In genomic region chr1:202189012-202189790, GRCh38 we compare ENCODE assay signal across 1 cellular context.
A peak's percentile ranks its signal among the peaks of the same experiment; 100 is the strongest.
TF ChIP-seq lines count a peak whose summit lies in the region.

No MANE protein-coding gene starts in this region.

TF ChIP-seq in HepG2, 621 proteins besides CTCF, POLR2A, EP300 and RAD21 (continued from another document and continues in another):
- TF ChIP-seq, protein P1, sequence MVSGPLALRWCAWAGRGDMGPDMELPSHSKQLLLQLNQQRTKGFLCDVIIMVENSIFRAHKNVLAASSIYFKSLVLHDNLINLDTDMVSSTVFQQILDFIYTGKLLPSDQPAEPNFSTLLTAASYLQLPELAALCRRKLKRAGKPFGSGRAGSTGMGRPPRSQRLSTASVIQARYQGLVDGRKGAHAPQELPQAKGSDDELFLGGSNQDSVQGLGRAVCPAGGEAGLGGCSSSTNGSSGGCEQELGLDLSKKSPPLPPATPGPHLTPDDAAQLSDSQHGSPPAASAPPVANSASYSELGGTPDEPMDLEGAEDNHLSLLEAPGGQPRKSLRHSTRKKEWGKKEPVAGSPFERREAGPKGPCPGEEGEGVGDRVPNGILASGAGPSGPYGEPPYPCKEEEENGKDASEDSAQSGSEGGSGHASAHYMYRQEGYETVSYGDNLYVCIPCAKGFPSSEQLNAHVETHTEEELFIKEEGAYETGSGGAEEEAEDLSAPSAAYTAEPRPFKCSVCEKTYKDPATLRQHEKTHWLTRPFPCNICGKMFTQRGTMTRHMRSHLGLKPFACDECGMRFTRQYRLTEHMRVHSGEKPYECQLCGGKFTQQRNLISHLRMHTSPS (CRISPR knock-in tag; IDR thresholded peaks at IDR 0.05; ENCODE audit: low read depth) = no peak
- TF ChIP-seq, protein P2, sequence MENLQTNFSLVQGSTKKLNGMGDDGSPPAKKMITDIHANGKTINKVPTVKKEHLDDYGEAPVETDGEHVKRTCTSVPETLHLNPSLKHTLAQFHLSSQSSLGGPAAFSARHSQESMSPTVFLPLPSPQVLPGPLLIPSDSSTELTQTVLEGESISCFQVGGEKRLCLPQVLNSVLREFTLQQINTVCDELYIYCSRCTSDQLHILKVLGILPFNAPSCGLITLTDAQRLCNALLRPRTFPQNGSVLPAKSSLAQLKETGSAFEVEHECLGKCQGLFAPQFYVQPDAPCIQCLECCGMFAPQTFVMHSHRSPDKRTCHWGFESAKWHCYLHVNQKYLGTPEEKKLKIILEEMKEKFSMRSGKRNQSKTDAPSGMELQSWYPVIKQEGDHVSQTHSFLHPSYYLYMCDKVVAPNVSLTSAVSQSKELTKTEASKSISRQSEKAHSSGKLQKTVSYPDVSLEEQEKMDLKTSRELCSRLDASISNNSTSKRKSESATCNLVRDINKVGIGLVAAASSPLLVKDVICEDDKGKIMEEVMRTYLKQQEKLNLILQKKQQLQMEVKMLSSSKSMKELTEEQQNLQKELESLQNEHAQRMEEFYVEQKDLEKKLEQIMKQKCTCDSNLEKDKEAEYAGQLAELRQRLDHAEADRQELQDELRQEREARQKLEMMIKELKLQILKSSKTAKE (CRISPR knock-in tag; IDR thresholded peaks at IDR 0.05; ENCODE audit: borderline replicate concordance) = no peak
- TF ChIP-seq, protein P3, sequence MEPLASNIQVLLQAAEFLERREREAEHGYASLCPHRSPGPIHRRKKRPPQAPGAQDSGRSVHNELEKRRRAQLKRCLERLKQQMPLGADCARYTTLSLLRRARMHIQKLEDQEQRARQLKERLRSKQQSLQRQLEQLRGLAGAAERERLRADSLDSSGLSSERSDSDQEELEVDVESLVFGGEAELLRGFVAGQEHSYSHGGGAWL (CRISPR knock-in tag; IDR thresholded peaks at IDR 0.05) = no peak; the same call in 1 of the 2 replicates
- no peak for TF ChIP-seq PCBP2 (optimal IDR thresholded peaks at IDR 0.05; ENCODE audit: low read depth, low read length, poor library complexity, severe bottlenecking)
- no peak for TF ChIP-seq ZNF430 (CRISPR knock-in tag; IDR thresholded peaks at IDR 0.05)
- TF ChIP-seq PHF5A (CRISPR knock-in tag; IDR thresholded peaks at IDR 0.05; ENCODE audit: low read depth, unreplicated experiment) = no peak
- TF ChIP-seq JDP2 (CRISPR knock-in tag; IDR thresholded peaks at IDR 0.05; ENCODE audit: borderline replicate concordance) = no peak
- peak; percentile 23; the same call in 1 of the 2 replicates for TF ChIP-seq RXRB (CRISPR knock-in tag; IDR thresholded peaks at IDR 0.05; ENCODE audit: borderline replicate concordance)
- TF ChIP-seq, protein P4, sequence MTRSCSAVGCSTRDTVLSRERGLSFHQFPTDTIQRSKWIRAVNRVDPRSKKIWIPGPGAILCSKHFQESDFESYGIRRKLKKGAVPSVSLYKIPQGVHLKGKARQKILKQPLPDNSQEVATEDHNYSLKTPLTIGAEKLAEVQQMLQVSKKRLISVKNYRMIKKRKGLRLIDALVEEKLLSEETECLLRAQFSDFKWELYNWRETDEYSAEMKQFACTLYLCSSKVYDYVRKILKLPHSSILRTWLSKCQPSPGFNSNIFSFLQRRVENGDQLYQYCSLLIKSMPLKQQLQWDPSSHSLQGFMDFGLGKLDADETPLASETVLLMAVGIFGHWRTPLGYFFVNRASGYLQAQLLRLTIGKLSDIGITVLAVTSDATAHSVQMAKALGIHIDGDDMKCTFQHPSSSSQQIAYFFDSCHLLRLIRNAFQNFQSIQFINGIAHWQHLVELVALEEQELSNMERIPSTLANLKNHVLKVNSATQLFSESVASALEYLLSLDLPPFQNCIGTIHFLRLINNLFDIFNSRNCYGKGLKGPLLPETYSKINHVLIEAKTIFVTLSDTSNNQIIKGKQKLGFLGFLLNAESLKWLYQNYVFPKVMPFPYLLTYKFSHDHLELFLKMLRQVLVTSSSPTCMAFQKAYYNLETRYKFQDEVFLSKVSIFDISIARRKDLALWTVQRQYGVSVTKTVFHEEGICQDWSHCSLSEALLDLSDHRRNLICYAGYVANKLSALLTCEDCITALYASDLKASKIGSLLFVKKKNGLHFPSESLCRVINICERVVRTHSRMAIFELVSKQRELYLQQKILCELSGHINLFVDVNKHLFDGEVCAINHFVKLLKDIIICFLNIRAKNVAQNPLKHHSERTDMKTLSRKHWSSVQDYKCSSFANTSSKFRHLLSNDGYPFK (CRISPR knock-in tag; IDR thresholded peaks at IDR 0.05; ENCODE audit: borderline replicate concordance) = 0 out of 2 replicates have a peak, but pooled peaks have one; percentile 23
- TF ChIP-seq ZUFSP (CRISPR knock-in tag; IDR thresholded peaks at IDR 0.05; ENCODE audit: borderline replicate concordance) = no peak
- TF ChIP-seq ZNF30 (CRISPR knock-in tag; IDR thresholded peaks at IDR 0.05) = no peak
- TF ChIP-seq YY1 (IDR thresholded peaks at IDR 0.05; ENCODE audit: insufficient read depth, insufficient replicate concordance, low read depth, low read length) = no peak
- no peak for TF ChIP-seq THAP11 (CRISPR knock-in tag; IDR thresholded peaks at IDR 0.05)
- peak; percentile 24 for TF ChIP-seq ZEB1 (IDR thresholded peaks at IDR 0.05; ENCODE audit: insufficient replicate concordance, low read depth)
- TF ChIP-seq STAG1 (CRISPR knock-in tag; IDR thresholded peaks at IDR 0.05) = peak; percentile 41
- no peak for TF ChIP-seq RBAK (CRISPR knock-in tag; IDR thresholded peaks at IDR 0.05)
- TF ChIP-seq NR2C2 (CRISPR knock-in tag; IDR thresholded peaks at IDR 0.05; ENCODE audit: borderline replicate concordance) = peak; percentile 69
- TF ChIP-seq ZNF10 (CRISPR knock-in tag; IDR thresholded peaks at IDR 0.05; ENCODE audit: borderline replicate concordance, low read depth) = no peak
- no peak for TF ChIP-seq TRAFD1 (CRISPR knock-in tag; IDR thresholded peaks at IDR 0.05; ENCODE audit: borderline replicate concordance)
- TF ChIP-seq ZNF253 (CRISPR knock-in tag; IDR thresholded peaks at IDR 0.05; ENCODE audit: borderline replicate concordance) = no peak
- TF ChIP-seq ZNF644 (CRISPR knock-in tag; IDR thresholded peaks at IDR 0.05; ENCODE audit: low read depth) = no peak
- TF ChIP-seq NFYC (CRISPR knock-in tag; IDR thresholded peaks at IDR 0.05) = no peak
- TF ChIP-seq SOX6 (IDR thresholded peaks at IDR 0.05) = no peak
- peak; percentile 73; the same call in 1 of the 2 replicates for TF ChIP-seq SOX6 (CRISPR knock-in tag; IDR thresholded peaks at IDR 0.05)
- no peak for TF ChIP-seq ZNF180 (CRISPR knock-in tag; IDR thresholded peaks at IDR 0.05; ENCODE audit: borderline replicate concordance, low read depth)
- TF ChIP-seq, protein P5, sequence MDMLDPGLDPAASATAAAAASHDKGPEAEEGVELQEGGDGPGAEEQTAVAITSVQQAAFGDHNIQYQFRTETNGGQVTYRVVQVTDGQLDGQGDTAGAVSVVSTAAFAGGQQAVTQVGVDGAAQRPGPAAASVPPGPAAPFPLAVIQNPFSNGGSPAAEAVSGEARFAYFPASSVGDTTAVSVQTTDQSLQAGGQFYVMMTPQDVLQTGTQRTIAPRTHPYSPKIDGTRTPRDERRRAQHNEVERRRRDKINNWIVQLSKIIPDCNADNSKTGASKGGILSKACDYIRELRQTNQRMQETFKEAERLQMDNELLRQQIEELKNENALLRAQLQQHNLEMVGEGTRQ (IDR thresholded peaks at IDR 0.05; ENCODE audit: low read depth, low read length) = no peak
- TF ChIP-seq, protein P5 (CRISPR knock-in tag; IDR thresholded peaks at IDR 0.05; ENCODE audit: borderline replicate concordance) = no peak
- no peak for TF ChIP-seq SYNCRIP (IDR thresholded peaks at IDR 0.05; ENCODE audit: insufficient read depth, low read depth, low read length)
- TF ChIP-seq MYNN (CRISPR knock-in tag; IDR thresholded peaks at IDR 0.05; ENCODE audit: low read depth) = no peak
- no peak for TF ChIP-seq PLRG1 (conservative IDR thresholded peaks at IDR 0.05)
- no peak for TF ChIP-seq ZNF556 (CRISPR knock-in tag; IDR thresholded peaks at IDR 0.05; ENCODE audit: borderline replicate concordance)
- 0 out of 2 replicates have a peak, but pooled peaks have one; percentile 26 for TF ChIP-seq HOXA5 (CRISPR knock-in tag; IDR thresholded peaks at IDR 0.05)
- no peak for TF ChIP-seq AKAP8 (CRISPR knock-in tag; IDR thresholded peaks at IDR 0.05)
- TF ChIP-seq TBL1XR1 (IDR thresholded peaks at IDR 0.05; ENCODE audit: borderline replicate concordance, low read length, partially characterized antibody) = no peak
- TF ChIP-seq, protein P6, sequence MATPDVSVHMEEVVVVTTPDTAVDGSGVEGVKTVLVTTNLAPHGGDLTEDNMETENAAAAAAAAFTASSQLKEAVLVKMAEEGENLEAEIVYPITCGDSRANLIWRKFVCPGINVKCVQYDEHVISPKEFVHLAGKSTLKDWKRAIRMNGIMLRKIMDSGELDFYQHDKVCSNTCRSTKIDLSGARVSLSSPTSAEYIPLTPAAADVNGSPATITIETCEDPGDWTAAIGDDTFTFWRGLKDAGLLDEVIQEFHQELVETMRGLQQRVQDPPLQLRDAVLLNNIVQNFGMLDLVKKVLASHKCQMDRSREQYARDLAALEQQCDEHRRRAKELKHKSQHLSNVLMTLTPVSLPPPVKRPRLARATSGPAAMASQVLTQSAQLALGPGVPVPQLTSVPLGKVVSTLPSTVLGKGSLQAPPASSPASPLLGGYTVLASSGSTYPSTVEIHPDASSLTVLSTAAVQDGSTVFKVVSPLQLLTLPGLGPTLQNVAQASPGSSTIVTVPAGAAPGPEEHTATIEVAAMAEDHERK (CRISPR knock-in tag; IDR thresholded peaks at IDR 0.05; ENCODE audit: low read depth) = no peak
- peak; percentile 66 for TF ChIP-seq YEATS4 (CRISPR knock-in tag; IDR thresholded peaks at IDR 0.05; ENCODE audit: borderline replicate concordance)
- TF ChIP-seq SNAPC2 (CRISPR knock-in tag; IDR thresholded peaks at IDR 0.05) = no peak
- TF ChIP-seq CEBPB (IDR thresholded peaks at IDR 0.05; ENCODE audit: borderline replicate concordance, low read depth, low read length) = peak; percentile 63; the same call in 1 of the 2 replicates
- TF ChIP-seq KDM4B (CRISPR knock-in tag; IDR thresholded peaks at IDR 0.05) = no peak
- TF ChIP-seq ZSCAN9 (CRISPR knock-in tag; IDR thresholded peaks at IDR 0.05; ENCODE audit: borderline replicate concordance) = no peak
- no peak for TF ChIP-seq ZNF468 (CRISPR knock-in tag; IDR thresholded peaks at IDR 0.05)
- no peak for TF ChIP-seq DRAP1 (CRISPR knock-in tag; IDR thresholded peaks at IDR 0.05)
- no peak for TF ChIP-seq KDM3A (CRISPR knock-in tag; IDR thresholded peaks at IDR 0.05; ENCODE audit: low read depth)
- no peak for TF ChIP-seq PRPF4 (IDR thresholded peaks at IDR 0.05; ENCODE audit: low read depth, low read length, poor library complexity, severe bottlenecking)
- TF ChIP-seq GTF3A (CRISPR knock-in tag; conservative IDR thresholded peaks at IDR 0.05) = 0 out of 2 replicates have a peak, but pooled peaks have one; percentile 42
- TF ChIP-seq HNF4G (IDR thresholded peaks at IDR 0.05; ENCODE audit: borderline replicate concordance, low read depth, low read length) = peak; percentile 90
- peak; percentile 71 for TF ChIP-seq HNF4G (CRISPR knock-in tag; IDR thresholded peaks at IDR 0.05; ENCODE audit: borderline replicate concordance, low read depth)
- no peak for TF ChIP-seq ZNF432 (CRISPR knock-in tag; IDR thresholded peaks at IDR 0.05; ENCODE audit: borderline replicate concordance)
- no peak for TF ChIP-seq RNF219 (CRISPR knock-in tag; IDR thresholded peaks at IDR 0.05)
- TF ChIP-seq ZNF329 (CRISPR knock-in tag; IDR thresholded peaks at IDR 0.05; ENCODE audit: low read depth) = no peak
- TF ChIP-seq SMARCC2 (IDR thresholded peaks at IDR 0.05) = no peak
- peak; percentile 62; the same call in 1 of the 2 replicates for TF ChIP-seq DPF2 (CRISPR knock-in tag; IDR thresholded peaks at IDR 0.05; ENCODE audit: borderline replicate concordance, low read depth)
